21 cellular contexts compared by ENCODE assay signal in genomic region chr11:123168236-123168635, GRCh38. TPM values are rescaled to one million over a fixed set of nuclear protein-coding genes. Genes with fewer than 3 reads are reported as not detected.
"Had no signal": no experiment of that assay in that cellular context is flagged by ENCODE, and none has a peak within 500 bp of the region (broad histone marks: within the 10 kb centered on the region; RNA-seq: fewer than 3 reads in every experiment).

No MANE protein-coding gene starts in this region.

- H3K27me3 ChIP-seq: body of pancreas, right lobe of liver, stomach had no signal

- H3K4me1 ChIP-seq: psoas muscle, right lobe of liver had no signal

- H3K9me3 Mint-ChIP-seq: activated CD4-positive, alpha-beta memory T cell treated with anti-CD3 and anti-CD28 coated beads, Interleukin-2, amount 10 ng/mL, durations not matched to agents 7 days and 5 days; activated naive CD4-positive, alpha-beta T cell treated with anti-CD3 and anti-CD28 coated beads, Interleukin-2, amount 50 U/mL, for 72 hours; activated T-cell treated with anti-CD3 and anti-CD28 coated beads, Interleukin-2, amount 50 U/mL, for 4 hours; memory B cell; natural killer cell treated with Interleukin-12 subunit alpha and Interleukin-12 subunit beta and Interleukin-15 and Interleukin-18, amount 100 ng/mL, for 72 hours had no signal

- H3K4me3 ChIP-seq: body of pancreas, psoas muscle, right lobe of liver, stomach had no signal

- H3K4me1 Mint-ChIP-seq: activated CD4-positive, alpha-beta memory T cell treated with anti-CD3 and anti-CD28 coated beads, Interleukin-2, amount 10 ng/mL, durations not matched to agents 7 days and 5 days; activated CD4-positive, alpha-beta T cell treated with anti-CD3 and anti-CD28 coated beads for 36 hours; memory B cell; T-helper 17 cell had no signal

- H3K36me3 Mint-ChIP-seq: activated naive CD4-positive, alpha-beta T cell treated with anti-CD3 and anti-CD28 coated beads, Interleukin-2, amount 50 U/mL, for 72 hours; memory B cell; natural killer cell treated with Interleukin-12 subunit alpha and Interleukin-12 subunit beta and Interleukin-15 and Interleukin-18, amount 100 ng/mL, for 72 hours had no signal

- ATAC-seq: activated CD4-positive, alpha-beta T cell treated with anti-CD3 and anti-CD28 coated beads for 36 hours; activated naive CD4-positive, alpha-beta T cell treated with anti-CD3 and anti-CD28 coated beads, Interleukin-2, amount 50 U/mL, for 72 hours; activated T-cell treated with anti-CD3 and anti-CD28 coated beads, Interleukin-2, amount 50 U/mL, for 4 hours; body of pancreas; left ventricle myocardium superior; natural killer cell treated with Interleukin-12 subunit alpha and Interleukin-12 subunit beta and Interleukin-15 and Interleukin-18, amount 100 ng/mL, for 72 hours; psoas muscle; right lobe of liver; T-helper 17 cell had no signal

- H3K27ac ChIP-seq: body of pancreas, psoas muscle, right lobe of liver had no signal

- H3K9me3 ChIP-seq: body of pancreas, psoas muscle, right lobe of liver, stomach had no signal

- H3K4me3 Mint-ChIP-seq: activated CD4-positive, alpha-beta memory T cell treated with anti-CD3 and anti-CD28 coated beads, Interleukin-2, amount 10 ng/mL, durations not matched to agents 7 days and 5 days; activated CD4-positive, alpha-beta T cell treated with anti-CD3 and anti-CD28 coated beads for 36 hours; activated T-cell treated with anti-CD3 and anti-CD28 coated beads, Interleukin-2, amount 50 U/mL, for 4 hours; memory B cell; natural killer cell treated with Interleukin-12 subunit alpha and Interleukin-12 subunit beta and Interleukin-15 and Interleukin-18, amount 100 ng/mL, for 72 hours; T-helper 17 cell had no signal

- DNase-seq: activated CD4-positive, alpha-beta memory T cell treated with anti-CD3 and anti-CD28 coated beads, Interleukin-2, amount 10 ng/mL, durations not matched to agents 7 days and 5 days; activated CD4-positive, alpha-beta T cell treated with anti-CD3 and anti-CD28 coated beads for 36 hours; activated effector memory CD4-positive, alpha-beta T cell treated with anti-CD3 and anti-CD28 coated beads, Interleukin-2, amount 50 U/mL, for 16 hours; activated T-cell treated with anti-CD3 and anti-CD28 coated beads, Interleukin-2, amount 50 U/mL, for 4 hours; amygdala; body of pancreas; caudate nucleus; cortex of kidney; effector CD4-positive, alpha-beta T cell; foreskin melanocyte; head of caudate nucleus; kidney glomerular epithelial cell; left ventricle myocardium superior; psoas muscle; right lobe of liver; stimulated activated CD4-positive, alpha-beta T cell treated with anti-CD3 and anti-CD28 coated beads, Interleukin-1b, Interleukin-23, amount 100 ng/mL, for 48 hours; stomach; T-helper 17 cell had no signal

- H3K36me3 ChIP-seq: right lobe of liver, stomach had no signal

- H3K27ac Mint-ChIP-seq: activated CD4-positive, alpha-beta memory T cell treated with anti-CD3 and anti-CD28 coated beads, Interleukin-2, amount 10 ng/mL, durations not matched to agents 7 days and 5 days; activated CD4-positive, alpha-beta T cell treated with anti-CD3 and anti-CD28 coated beads for 36 hours; memory B cell; natural killer cell treated with Interleukin-12 subunit alpha and Interleukin-12 subunit beta and Interleukin-15 and Interleukin-18, amount 100 ng/mL, for 72 hours; T-helper 17 cell had no signal

RNA-seq across cellular contexts. Expression of gene CLMP, which starts 26.8 kb away (rescaled TPM):
- total RNA-seq: natural killer cell treated with Interleukin-12 subunit alpha and Interleukin-12 subunit beta and Interleukin-15 and Interleukin-18, amount 100 ng/mL, for 72 hours had no signal
